ENCODE assay signal across 9 cellular contexts in the genomic region with DNA sequence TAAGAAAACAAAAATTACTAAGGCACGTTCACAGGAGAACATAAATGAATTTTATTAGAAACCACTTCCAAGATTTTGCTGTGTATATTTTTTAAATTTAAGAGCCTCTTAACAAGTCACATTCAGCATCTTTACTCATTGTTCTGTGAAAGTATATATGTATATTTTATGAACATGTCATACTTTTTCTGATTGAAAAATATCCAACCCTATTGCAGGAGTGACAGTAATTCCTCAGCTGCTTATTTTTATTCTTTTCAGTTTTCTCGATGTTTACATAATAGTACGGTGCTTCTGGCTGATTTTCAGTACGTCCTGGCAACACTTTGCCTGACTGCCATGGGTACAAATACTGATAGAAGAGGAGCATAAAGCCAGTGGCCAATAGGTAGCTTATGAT. TPM values are rescaled to one million over a fixed set of nuclear protein-coding genes. Genes with fewer than 3 reads are reported as not detected.
"Had no signal": no experiment of that assay in that cellular context is flagged by ENCODE, and none has a peak within 500 bp of the region (broad histone marks: within the 10 kb centered on the region; RNA-seq: fewer than 3 reads in every experiment).

No MANE protein-coding gene starts in this region.

- H3K4me3 ChIP-seq: GM23338 had no signal

- H3K4me2 ChIP-seq: GM23338 had no signal

- H2AFZ ChIP-seq: GM23338 had no signal

- DNase-seq: HCEC 1CT, HFFc6, KG1 had no signal

- H3K27ac ChIP-seq: HL-60 had no signal

RNA-seq across cellular contexts. Expression of gene XKR3, which starts 41.8 kb away (rescaled TPM):
- total RNA-seq: GM23338, H9, HepG2, HFFc6 had no signal
- polyA plus RNA-seq: GM23338, H1, HepG2, IgD-negative memory B cell had no signal
